Comparison of ENCODE assay signal across 14 cellular contexts in the genomic region with DNA sequence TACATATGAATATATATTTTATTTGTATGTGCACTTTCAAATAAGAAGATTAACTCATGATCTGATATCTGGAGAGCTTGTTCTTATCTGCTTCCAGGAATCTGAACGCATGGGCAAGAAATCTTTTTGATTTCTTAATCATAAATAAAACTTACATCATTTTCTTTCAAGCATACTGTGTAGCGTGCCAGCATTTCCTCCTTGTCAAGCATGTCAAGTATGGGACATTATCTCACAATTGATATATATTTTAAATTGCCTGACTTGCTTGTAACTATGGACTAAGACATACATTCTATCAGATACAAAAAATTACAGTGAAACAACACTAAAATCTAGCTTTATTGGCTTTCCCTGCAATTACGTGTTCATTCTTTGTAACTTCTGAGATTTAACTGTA.
DNase-seq lines count a peak whose midpoint lies in the region; ATAC-seq, FAIRE-seq and TF ChIP-seq lines count a peak whose summit lies in the region.
"Had no signal": no experiment of that assay in that cellular context is flagged by ENCODE, and none has a peak within 500 bp of the region (broad histone marks: within the 10 kb centered on the region; RNA-seq: fewer than 3 reads in every experiment).

No MANE protein-coding gene starts in this region.

- no TSS peak for BruUV-seq in PC-9 (replicated peaks; lab: Mats Ljungman, UMichigan)

- peaks cover 4% of the 10 kb centered on the region for H3K4me1 Mint-ChIP-seq in glutamatergic neuron (ENCODE audit: low read depth, unreplicated experiment)
- H3K4me1 Mint-ChIP-seq in GM23338, result peaks cover 3% of the 10 kb centered on the region; the same call in 2 of the 3 replicates
- H3K4me1 Mint-ChIP-seq: CD4-positive, alpha-beta memory T cell had no signal

- POLR2A ChIA-PET in A549 (lab: Yijun Ruan, JAX), result no interaction called here
- POLR2A ChIA-PET in PC-9 (lab: Charles Lee; ENCODE audit: unreplicated experiment), result no interaction called here

- intact Hi-C loops in PC-9 (cut with micrococcal nuclease; ENCODE audit: unreplicated experiment), result no loop called here

- H3K9me3 ChIP-seq in A549 (0 out of 3 replicates have a peak, but pooled peaks cover 3% of the 10 kb centered on the region), PC-9 (ENCODE audit: insufficient read depth, low read depth) (no peaks in the 10 kb centered on the region), upper lobe of left lung (peaks cover 0 to 7% (median 2%) of the 10 kb centered on the region in 4 donors)
- H3K9me3 ChIP-seq: BE2C had no signal

- TF ChIP-seq CTCF in A549 (IDR thresholded peaks at IDR 0.05) (no peak), PC-9 (conservative IDR thresholded peaks at IDR 0.05) (no peak), fibroblast of pulmonary artery (IDR thresholded peaks at IDR 0.05; ENCODE audit: low read length, missing control alignments) (no peak), glutamatergic neuron (IDR thresholded peaks at IDR 0.05; ENCODE audit: partially characterized antibody, unreplicated experiment) (no peak), GM23338 (conservative IDR thresholded peaks at IDR 0.05; ENCODE audit: low read depth in 2 of 2) (no peak), upper lobe of left lung (IDR thresholded peaks at IDR 0.05) (no peak)

- H3K27ac ChIP-seq in A549 (peak overlapping the region in 1 of 2 experiments; percentile 24; a peak in 1 of 6 replicates), PC-9 (no peak overlapping the region), GM23338 (ENCODE audit: low read depth) (no peak overlapping the region), upper lobe of left lung (no peak overlapping the region)
- H3K27ac ChIP-seq: C4-2B, HL-60 had no signal

- H4K20me1 ChIP-seq in PC-9 (ENCODE audit: insufficient read depth) (no peaks in the 10 kb centered on the region), GM23338 (replicated peaks; ENCODE audit: insufficient read depth) (no peaks in the 10 kb centered on the region)

- H3K27me3 Mint-ChIP-seq in glutamatergic neuron (ENCODE audit: unreplicated experiment) (no peaks in the 10 kb centered on the region), GM23338 (ENCODE audit: insufficient read depth, low read depth, poor library complexity) (no peaks in the 10 kb centered on the region)
- H3K27me3 Mint-ChIP-seq: CD4-positive, alpha-beta memory T cell had no signal

- ATAC-seq in A549 (no peak), GM23338 (no peak), upper lobe of left lung (ENCODE audit: low FRiP score in 2 of 2) (no peak)
- ATAC-seq: HCT116 had no signal

- CTCF ChIA-PET in A549 (lab: Yijun Ruan, JAX), result no interaction called here
- CTCF ChIA-PET in PC-9 (lab: Charles Lee), result no interaction called here

- H3K36me3 ChIP-seq in PC-9 (ENCODE audit: low read depth) (no peaks in the 10 kb centered on the region), GM23338 (ENCODE audit: insufficient read depth) (no peaks in the 10 kb centered on the region), upper lobe of left lung (no peaks in the 10 kb centered on the region)
- H3K36me3 ChIP-seq: BE2C had no signal

- FAIRE-seq in A549 (lab: Jason Lieb, UNC), result no peak

- TF ChIP-seq RAD21 in A549 (conservative IDR thresholded peaks at IDR 0.05 in 1 of 2, IDR thresholded peaks at IDR 0.05 in 1 of 2), result no peak

- DNase-seq in A549 (ENCODE audit: low read depth in 1 of 2, low spot score in 1 of 2) (peak in 1 of 2 experiments; percentile 4), HCEC 1CT (peak; percentile 2), PC-9 (no peak), fibroblast of pulmonary artery (ENCODE audit: low read depth) (peak; percentile 10), glutamatergic neuron (no peak), GM23338 (ENCODE audit: low spot score) (no peak), HK-2 (ENCODE audit: unreplicated experiment) (no peak), upper lobe of left lung (no peak)
- DNase-seq: BE2C; CD4-positive, alpha-beta memory T cell; COR-L47 had no signal

- WGBS in A549 (ENCODE audit: missing lambda C conversion rate), result 61% methylated on average over 3 of the region's 3 CpGs
- WGBS in upper lobe of left lung, 2 donors, result 40 to 51% methylated on average over 3 of the region's 3 CpGs

- H3K27me3 ChIP-seq in PC-9 (ENCODE audit: insufficient read depth, low read depth), result no peaks in the 10 kb centered on the region
- H3K27me3 ChIP-seq in GM23338 (ENCODE audit: insufficient read depth), result no peaks in the 10 kb centered on the region
- no peaks in the 10 kb centered on the region for H3K27me3 ChIP-seq in upper lobe of left lung
- H3K27me3 ChIP-seq: BE2C had no signal

- H3K9me3 Mint-ChIP-seq in glutamatergic neuron (ENCODE audit: unreplicated experiment) (peaks cover 3% of the 10 kb centered on the region), GM23338 (peaks cover 9% of the 10 kb centered on the region)

- H3K9me2 ChIP-seq in PC-9 (ENCODE audit: insufficient read depth), result no peaks in the 10 kb centered on the region
- H3K9me2 ChIP-seq in GM23338 (ENCODE audit: insufficient read depth), result no peaks in the 10 kb centered on the region; the same call in none of the 2 replicates

- H3K4me3 ChIP-seq in A549, result no peak overlapping the region
- H3K4me3 ChIP-seq in PC-9, result no peak overlapping the region
- no peak overlapping the region for H3K4me3 ChIP-seq in fibroblast of pulmonary artery (replicated peaks; ENCODE audit: low read depth, low read length)
- no peak overlapping the region for H3K4me3 ChIP-seq in GM23338
- H3K4me3 ChIP-seq in upper lobe of left lung, result no peak overlapping the region

- H3K27ac Mint-ChIP-seq in glutamatergic neuron (ENCODE audit: unreplicated experiment) (no peak overlapping the region), GM23338 (no peak overlapping the region)
- H3K27ac Mint-ChIP-seq: CD4-positive, alpha-beta memory T cell had no signal

- TF ChIP-seq EP300 in A549 (IDR thresholded peaks at IDR 0.05) (no peak), upper lobe of left lung (IDR thresholded peaks at IDR 0.05) (no peak)

- H3K4me3 Mint-ChIP-seq in glutamatergic neuron (ENCODE audit: unreplicated experiment) (no peak overlapping the region), GM23338 (no peak overlapping the region)
- H3K4me3 Mint-ChIP-seq: CD4-positive, alpha-beta memory T cell had no signal

- H3K4me1 ChIP-seq in A549 (peaks cover 6% of the 10 kb centered on the region; the same call in 1 of the 3 replicates), PC-9 (replicated peaks; ENCODE audit: insufficient read depth) (no peaks in the 10 kb centered on the region), GM23338 (ENCODE audit: insufficient read depth) (no peaks in the 10 kb centered on the region), upper lobe of left lung (no peaks in the 10 kb centered on the region)
- H3K4me1 ChIP-seq: BE2C had no signal

- no peaks in the 10 kb centered on the region for H3K79me2 ChIP-seq in PC-9 (ENCODE audit: low read depth)
- no peaks in the 10 kb centered on the region for H3K79me2 ChIP-seq in GM23338 (replicated peaks; ENCODE audit: insufficient read depth)

- peaks cover 4% of the 10 kb centered on the region for H3K36me3 Mint-ChIP-seq in glutamatergic neuron (ENCODE audit: unreplicated experiment)
- peaks cover 9% of the 10 kb centered on the region; the same call in 2 of the 3 replicates for H3K36me3 Mint-ChIP-seq in GM23338 (ENCODE audit: low read depth)
- H3K36me3 Mint-ChIP-seq: CD4-positive, alpha-beta memory T cell had no signal

- H3F3A ChIP-seq in PC-9 (ENCODE audit: insufficient read depth, low read depth) (no peaks in the 10 kb centered on the region), GM23338 (replicated peaks; ENCODE audit: low read depth) (no peaks in the 10 kb centered on the region)

- H2AFZ ChIP-seq in PC-9 (peak overlapping the region; percentile 69), GM23338 (no peak overlapping the region)

- H3K4me2 ChIP-seq in A549 (peak overlapping the region; percentile 23; the same call in 2 of the 3 replicates), PC-9 (no peak overlapping the region), GM23338 (no peak overlapping the region)

- no peak for TF ChIP-seq POLR2A in A549 (IDR thresholded peaks at IDR 0.05; ENCODE audit: low read length)
- TF ChIP-seq POLR2A in upper lobe of left lung (IDR thresholded peaks at IDR 0.05), result no peak

TF ChIP-seq in A549, 52 proteins besides CTCF, POLR2A, EP300 and RAD21 (continues in another document):
- TF ChIP-seq CHD2 (IDR thresholded peaks at IDR 0.05; ENCODE audit: low read length, partially characterized antibody), result no peak
- TF ChIP-seq RCOR1 (IDR thresholded peaks at IDR 0.05; ENCODE audit: low read depth, low read length), result no peak
- no peak for TF ChIP-seq RARB (CRISPR knock-in tag; IDR thresholded peaks at IDR 0.05)
- TF ChIP-seq, protein P1, sequence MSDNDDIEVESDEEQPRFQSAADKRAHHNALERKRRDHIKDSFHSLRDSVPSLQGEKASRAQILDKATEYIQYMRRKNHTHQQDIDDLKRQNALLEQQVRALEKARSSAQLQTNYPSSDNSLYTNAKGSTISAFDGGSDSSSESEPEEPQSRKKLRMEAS (IDR thresholded peaks at IDR 0.05), result no peak
- no peak for TF ChIP-seq FOSL2 (IDR thresholded peaks at IDR 0.05)
- no peak for TF ChIP-seq FOSL2 (CRISPR knock-in tag; IDR thresholded peaks at IDR 0.05)
- no peak for TF ChIP-seq JUN (IDR thresholded peaks at IDR 0.05)
- no peak for TF ChIP-seq CEBPB (IDR thresholded peaks at IDR 0.05)
- TF ChIP-seq NFE2L2 (conservative IDR thresholded peaks at IDR 0.05; ENCODE audit: low read length), result no peak
- TF ChIP-seq EHF (CRISPR knock-in tag; IDR thresholded peaks at IDR 0.05), result no peak
- no peak for TF ChIP-seq BHLHE40 (IDR thresholded peaks at IDR 0.05; ENCODE audit: low read depth, low read length)
- TF ChIP-seq KDM5A (IDR thresholded peaks at IDR 0.05), result no peak

TF ChIP-seq in GM23338, 12 proteins besides CTCF, POLR2A, EP300 and RAD21 (continues in another document):
- TF ChIP-seq POLR2AphosphoS5 (IDR thresholded peaks at IDR 0.05; ENCODE audit: low read depth), result no peak
- TF ChIP-seq EZH2 (IDR thresholded peaks at IDR 0.05; ENCODE audit: low read depth, unreplicated experiment), result no peak
- TF ChIP-seq ZNF331 (CRISPR knock-in tag; IDR thresholded peaks at IDR 0.05; ENCODE audit: low read depth), result no peak
- no peak for TF ChIP-seq JUNB (IDR thresholded peaks at IDR 0.05; ENCODE audit: unreplicated experiment)
- TF ChIP-seq ZNF114 (CRISPR knock-in tag; IDR thresholded peaks at IDR 0.05), result no peak

Comparison
In these comparisons a context has a peak if more than half of its experiments do, and no peak if none do; other contexts are left out.
1. DNase-seq: peak in HCEC 1CT (single experiment) and fibroblast of pulmonary artery (single experiment); none in PC-9 (0 of 2), glutamatergic neuron (single experiment), GM23338 (single experiment), HK-2 (single experiment) and upper lobe of left lung (0 of 2).